16 cellular contexts compared by ENCODE assay signal in the genomic region with DNA sequence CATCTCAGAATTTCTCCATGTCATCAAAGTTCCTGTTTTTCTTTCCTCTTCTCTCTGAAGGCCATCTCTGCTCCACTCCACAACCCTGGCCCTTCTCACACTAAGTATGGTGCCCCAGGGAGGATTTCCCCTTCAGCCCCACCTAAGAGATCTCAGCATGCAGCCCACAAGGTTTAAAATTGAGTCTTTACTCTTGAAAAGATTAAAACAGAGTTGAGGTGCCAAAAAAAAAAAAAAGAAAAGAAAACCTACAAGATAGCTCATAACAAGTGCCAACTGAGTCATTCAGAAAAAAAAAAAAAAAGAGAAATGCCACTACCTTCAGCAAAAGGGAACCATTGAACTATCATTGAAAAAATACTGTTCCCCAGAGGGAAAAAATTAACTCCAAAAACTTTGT. TPM values are rescaled to one million over a fixed set of nuclear protein-coding genes. Genes with fewer than 3 reads are reported as not detected.
DNase-seq lines count a peak whose midpoint lies in the region; ATAC-seq, FAIRE-seq and TF ChIP-seq lines count a peak whose summit lies in the region.
"Had no signal": no experiment of that assay in that cellular context is flagged by ENCODE, and none has a peak within 500 bp of the region (broad histone marks: within the 10 kb centered on the region; RNA-seq: fewer than 3 reads in every experiment).

No MANE protein-coding gene starts in this region.

- H3K27me3 ChIP-seq in CD4-positive, alpha-beta memory T cell (ENCODE audit: insufficient read depth, low read length) = no peaks in the 10 kb centered on the region
- no peaks in the 10 kb centered on the region for H3K27me3 ChIP-seq in HCT116 (ENCODE audit: insufficient read depth, low read length)
- no peaks in the 10 kb centered on the region for H3K27me3 ChIP-seq in keratinocyte (ENCODE audit: control insufficient read depth, extremely low read depth, insufficient read depth, low read length)
- no peaks in the 10 kb centered on the region for H3K27me3 ChIP-seq in Peyer's patch
- H3K27me3 ChIP-seq: BLaER1 treated with 17β-estradiol and CSF1 and Interleukin-3, amounts not matched to agents 10 nM and 100 nM; transverse colon had no signal

- peaks cover 0 to 2% of the 10 kb centered on the region in 2 donors for H3K36me3 Mint-ChIP-seq in CD4-positive, alpha-beta memory T cell
- H3K36me3 Mint-ChIP-seq in activated T-cell treated with anti-CD3 and anti-CD28 coated beads, Interleukin-2, amount 50 U/mL, for 72 hours (ENCODE audit: insufficient read depth in 2 of 2) = peaks cover 13 to 15% of the 10 kb centered on the region in 2 donors

- no peak overlapping the region for H3K4me3 ChIP-seq in CD4-positive, alpha-beta memory T cell (ENCODE audit: low read length in 2 of 2)
- H3K4me3 ChIP-seq in HCT116 (replicated peaks in 1 of 2; ENCODE audit: low read depth in 1 of 2, low read length in 2 of 2) (no peak overlapping the region), keratinocyte (ENCODE audit: control insufficient read depth in 2 of 3, extremely low read depth in 1 of 3, insufficient read depth in 2 of 3, low read depth in 1 of 3, low read length in 3 of 3) (no peak overlapping the region), Peyer's patch (no peak overlapping the region)
- H3K4me3 ChIP-seq: BLaER1 treated with 17β-estradiol and CSF1 and Interleukin-3, amounts not matched to agents 10 nM and 100 nM; coronary artery; transverse colon had no signal

- POLR2A ChIA-PET in CD4-positive, alpha-beta memory T cell (lab: Charles Lee; ENCODE audit: partially characterized antibody) = interaction anchor here (0.8 kb wide), 1 partner anchor 65 kb away, joined by 3 read pairs; no protein-coding TSS in a partner anchor
- POLR2A ChIA-PET in HCT116 (lab: Charles Lee) = no interaction called here

- no peak overlapping the region for H3K27ac ChIP-seq in CD4-positive, alpha-beta memory T cell (ENCODE audit: low read depth, low read length)
- H3K27ac ChIP-seq in HCT116 (ENCODE audit: low read depth, low read length) (no peak overlapping the region), keratinocyte (ENCODE audit: control insufficient read depth, insufficient read depth, low read length) (peak overlapping the region; percentile 96), Peyer's patch (no peak overlapping the region)
- H3K27ac ChIP-seq: coronary artery, transverse colon had no signal

- no peaks in the 10 kb centered on the region for H3K9me3 ChIP-seq in CD4-positive, alpha-beta memory T cell (ENCODE audit: control insufficient read depth in 1 of 2, low read length in 2 of 2)
- no peaks in the 10 kb centered on the region for H3K9me3 ChIP-seq in HCT116 (ENCODE audit: control insufficient read depth in 1 of 2, insufficient read depth in 1 of 2, low read depth in 1 of 2, low read length in 2 of 2)
- H3K9me3 ChIP-seq in keratinocyte (ENCODE audit: control insufficient read depth, low read depth, low read length) = no peaks in the 10 kb centered on the region
- H3K9me3 ChIP-seq in Peyer's patch = no peaks in the 10 kb centered on the region
- H3K9me3 ChIP-seq: transverse colon had no signal

- no peaks in the 10 kb centered on the region for H3K27me3 Mint-ChIP-seq in CD4-positive, alpha-beta memory T cell
- H3K27me3 Mint-ChIP-seq in activated T-cell treated with anti-CD3 and anti-CD28 coated beads, Interleukin-2, amount 50 U/mL, for 72 hours (ENCODE audit: low read depth) = no peaks in the 10 kb centered on the region

- H3K9me2 ChIP-seq in HCT116 (ENCODE audit: insufficient read depth) = no peaks in the 10 kb centered on the region

- no peak for TF ChIP-seq POLR2A in HCT116 (IDR thresholded peaks at IDR 0.05; ENCODE audit: borderline replicate concordance, extremely low read depth, insufficient read depth, insufficient read length)
- no peak for TF ChIP-seq POLR2A in Peyer's patch (IDR thresholded peaks at IDR 0.05)

- H2AFZ ChIP-seq in HCT116 (ENCODE audit: low read depth, low read length, poor library complexity, severe bottlenecking) (peak overlapping the region; percentile 34), keratinocyte (ENCODE audit: control insufficient read depth, low read length) (no peak overlapping the region)

- TF ChIP-seq RAD21 in HCT116 (IDR thresholded peaks at IDR 0.05; ENCODE audit: low read depth) = no peak

- ATAC-seq in HCT116 = no peak
- ATAC-seq in activated T-cell treated with anti-CD3 and anti-CD28 coated beads, Interleukin-2, amount 50 U/mL, for 72 hours (replicated peaks in 1 of 2) = peak; percentile 71
- ATAC-seq in GM19328 (IDR thresholded peaks at IDR 0.05; ENCODE audit: unreplicated experiment) = no peak

- intact Hi-C loops in CD4-positive, alpha-beta memory T cell (cut with micrococcal nuclease) = no loop called here
- intact Hi-C loops in HCT116 (cut with micrococcal nuclease) = no loop called here

- no peaks in the 10 kb centered on the region for H3K79me2 ChIP-seq in HCT116 (ENCODE audit: insufficient read depth, low read length)
- H3K79me2 ChIP-seq in keratinocyte (ENCODE audit: control insufficient read depth, insufficient read depth, low read length) = no peaks in the 10 kb centered on the region

- no peak overlapping the region for H3K9ac ChIP-seq in HCT116 (ENCODE audit: low read length)
- peak overlapping the region; percentile 51 for H3K9ac ChIP-seq in keratinocyte (ENCODE audit: control insufficient read depth, extremely low read depth, insufficient read depth, low read length)
- H3K9ac ChIP-seq: BLaER1 treated with 17β-estradiol and CSF1 and Interleukin-3, amounts not matched to agents 10 nM and 100 nM had no signal

- no peaks in the 10 kb centered on the region for H4K20me1 ChIP-seq in HCT116 (ENCODE audit: insufficient read depth)
- H4K20me1 ChIP-seq in keratinocyte (ENCODE audit: control insufficient read depth, extremely low read depth, insufficient read depth, low read length) = no peaks in the 10 kb centered on the region
- H4K20me1 ChIP-seq: BLaER1 treated with 17β-estradiol and CSF1 and Interleukin-3, amounts not matched to agents 10 nM and 100 nM had no signal

- dilution Hi-C loops in keratinocyte (cut with MboI; ENCODE audit: extremely low pct_ligation_motif_present, low sequenced_read_pairs) = no loop called here

- H3K4me2 ChIP-seq in HCT116 (ENCODE audit: low read length) (no peak overlapping the region), keratinocyte (ENCODE audit: control insufficient read depth, extremely low read depth, insufficient read depth, low read depth, low read length) (peak overlapping the region; percentile 4)

- H3K9me1 ChIP-seq in keratinocyte (ENCODE audit: control insufficient read depth, extremely low read depth, insufficient read depth, low read length) = no peaks in the 10 kb centered on the region

- peaks cover 11 to 30% (median 20%) of the 10 kb centered on the region in 4 donors for H3K4me1 Mint-ChIP-seq in CD4-positive, alpha-beta memory T cell
- peaks cover 68% of the 10 kb centered on the region for H3K4me1 Mint-ChIP-seq in activated T-cell treated with anti-CD3 and anti-CD28 coated beads, Interleukin-2, amount 50 U/mL, for 72 hours (ENCODE audit: low read depth)

- BruUV-seq in HCT116 (replicated peaks; lab: Mats Ljungman, UMichigan) = no TSS peak

- H3K9me3 Mint-ChIP-seq in CD4-positive, alpha-beta memory T cell = peaks cover 0 to 2% (median 0%) of the 10 kb centered on the region in 8 donors
- H3K9me3 Mint-ChIP-seq in activated T-cell treated with anti-CD3 and anti-CD28 coated beads, Interleukin-2, amount 50 U/mL, for 72 hours = peaks cover 6 to 14% of the 10 kb centered on the region in 2 donors

- no peak for FAIRE-seq in keratinocyte (lab: Jason Lieb, UNC)

- RAD21 ChIA-PET in HCT116 (lab: Charles Lee; ENCODE audit: low non-redundant PET in 1 of 2, low total read pairs in 2 of 2, uncharacterized antibody in 2 of 2, unreplicated experiment in 2 of 2) = no interaction called here

- no peak for TF ChIP-seq CTCF in HCT116 (IDR thresholded peaks at IDR 0.05 in 2 of 3, conservative IDR thresholded peaks at IDR 0.05 in 1 of 3; ENCODE audit: borderline replicate concordance in 1 of 3, insufficient read depth in 1 of 3, low read depth in 2 of 3, low read length in 2 of 3)
- no peak for TF ChIP-seq CTCF in keratinocyte (optimal IDR thresholded peaks at IDR 0.05 in 1 of 3, IDR thresholded peaks at IDR 0.05 in 1 of 3, conservative IDR thresholded peaks at IDR 0.05 in 1 of 3; ENCODE audit: extremely low read depth in 1 of 3, insufficient read depth in 2 of 3, low read length in 3 of 3)
- no peak for TF ChIP-seq CTCF in Peyer's patch (IDR thresholded peaks at IDR 0.05)

- peak overlapping the region in 4 of 7 donors; percentile 39 to 66 (median 44) for H3K27ac Mint-ChIP-seq in CD4-positive, alpha-beta memory T cell
- H3K27ac Mint-ChIP-seq in activated T-cell treated with anti-CD3 and anti-CD28 coated beads, Interleukin-2, amount 50 U/mL, for 72 hours = peak overlapping the region; percentile 90

- peak overlapping the region in 1 of 8 donors; percentile 59 for H3K4me3 Mint-ChIP-seq in CD4-positive, alpha-beta memory T cell
- peak overlapping the region; percentile 68 to 79 for H3K4me3 Mint-ChIP-seq in activated T-cell treated with anti-CD3 and anti-CD28 coated beads, Interleukin-2, amount 50 U/mL, for 72 hours

- DNase-seq in CD4-positive, alpha-beta memory T cell = no peak
- DNase-seq in HCT116 (ENCODE audit: low read depth, low spot score) = no peak
- DNase-seq in activated T-cell treated with anti-CD3 and anti-CD28 coated beads, Interleukin-2, amount 50 U/mL, for 72 hours = peak; percentile 67 to 73
- DNase-seq in keratinocyte (ENCODE audit: low read depth, low spot score) = no peak
- no peak for DNase-seq in DMS153 (lab: John Stamatoyannopoulos, UW)
- no peak for DNase-seq in NCI-H2196 treated with DMSO at 0.1 percent for 48 hours (lab: John Stamatoyannopoulos, UW; ENCODE audit: unreplicated experiment)
- no peak for DNase-seq in Peyer's patch
- DNase-seq: amygdala, erythroblast, left cardiac atrium, MM.1S, Right ventricle myocardium superior, transverse colon had no signal

- CTCF ChIA-PET in CD4-positive, alpha-beta memory T cell (lab: Charles Lee; ENCODE audit: partially characterized antibody) = interaction anchor here (0.7 to 2.1 kb wide), 2 partner anchors 10 to 37 kb away, joined by 3 to 4 read pairs; no protein-coding TSS in a partner anchor
- CTCF ChIA-PET in HCT116 (lab: Charles Lee) = no interaction called here

- peaks cover 30% of the 10 kb centered on the region for H3K4me1 ChIP-seq in CD4-positive, alpha-beta memory T cell (ENCODE audit: insufficient read depth, low read length)
- H3K4me1 ChIP-seq in HCT116 (ENCODE audit: control insufficient read depth in 1 of 2, insufficient read depth in 2 of 2, low read length in 2 of 2) (peaks cover 4 to 48% of the 10 kb centered on the region in 2 experiments; a peak in 3 of 4 replicates), keratinocyte (ENCODE audit: control insufficient read depth, extremely low read depth, insufficient read depth, low read length) (peaks cover 63% of the 10 kb centered on the region), Peyer's patch (no peaks in the 10 kb centered on the region)
- H3K4me1 ChIP-seq: transverse colon had no signal

- H3K36me3 ChIP-seq in CD4-positive, alpha-beta memory T cell (ENCODE audit: insufficient read depth, low read length) = no peaks in the 10 kb centered on the region
- H3K36me3 ChIP-seq in HCT116 (ENCODE audit: control insufficient read depth in 1 of 2, insufficient read depth in 2 of 2, low read length in 2 of 2) = no peaks in the 10 kb centered on the region
- H3K36me3 ChIP-seq in keratinocyte (ENCODE audit: control insufficient read depth in 2 of 2, extremely low read depth in 1 of 2, insufficient read depth in 2 of 2, low read length in 2 of 2) = no peaks in the 10 kb centered on the region
- peaks cover 0 to 3% (median 0%) of the 10 kb centered on the region in 3 donors for H3K36me3 ChIP-seq in Peyer's patch
- H3K36me3 ChIP-seq: transverse colon had no signal

RNA-seq across cellular contexts. Expression of gene TNFAIP3, which starts 36.5 kb away (rescaled TPM):
- 100 to 1,000 TPM; 145 to 165 TPM for total RNA-seq in CD4-positive, alpha-beta memory T cell
- polyA plus RNA-seq in CD4-positive, alpha-beta memory T cell = 100 to 1,000 TPM; 112 to 318 TPM
- total RNA-seq in HCT116 (2021; ENCODE audit: unreplicated experiment) (4.4 TPM), Peyer's patch (10 to 100 TPM; 19.3 to 66.8 (median 30.6) TPM)
- polyA plus RNA-seq in HCT116 (2012) = 1.5 and 1.7 TPM in 2 replicates
- 100 to 1,000 TPM; 350 to 510 TPM for total RNA-seq in activated T-cell treated with anti-CD3 and anti-CD28 coated beads, Interleukin-2, amount 50 U/mL, for 72 hours
- polyA plus RNA-seq in keratinocyte = 73.3 to 141 TPM (median 109 TPM) in 3 replicates
- polyA plus RNA-seq in keratinocyte (2011; ENCODE audit: low read depth) = 142 TPM
- polyA plus RNA-seq in keratinocyte (2011; cell fraction: cytosol; rRNA removed) = 44.6 and 69.6 TPM in 2 replicates
- polyA plus RNA-seq in keratinocyte (2011; cell fraction: nucleus; rRNA removed) = 452 and 544 TPM in 2 replicates
- polyA plus RNA-seq in keratinocyte (2012; ENCODE audit: low replicate concordance) = 40.8 and 90.7 TPM in 2 replicates
- 81.8 to 113 TPM (median 110 TPM) in 3 replicates for polyA minus RNA-seq in keratinocyte
- polyA minus RNA-seq in keratinocyte (2011; cell fraction: cytosol; rRNA and poly(A)+ RNA removed) = 42.4 TPM
- polyA minus RNA-seq in keratinocyte (2011; cell fraction: nucleus; rRNA and poly(A)+ RNA removed) = 149 and 322 TPM in 2 replicates

Comparison
In these comparisons a context has a peak if more than half of its experiments do, and no peak if none do; other contexts are left out.
1. DNase-seq: peak in activated T-cell treated with anti-CD3 and anti-CD28 coated beads, Interleukin-2, amount 50 U/mL, for 72 hours (2 of 2); none in CD4-positive, alpha-beta memory T cell (0 of 5), HCT116 (single experiment), keratinocyte (single experiment), DMS153 (single experiment), NCI-H2196 treated with DMSO at 0.1 percent for 48 hours (single experiment) and Peyer's patch (0 of 3).
2. ATAC-seq: peak in activated T-cell treated with anti-CD3 and anti-CD28 coated beads, Interleukin-2, amount 50 U/mL, for 72 hours (2 of 2); none in HCT116 (single experiment) and GM19328 (single experiment).